In the genomic region with DNA sequence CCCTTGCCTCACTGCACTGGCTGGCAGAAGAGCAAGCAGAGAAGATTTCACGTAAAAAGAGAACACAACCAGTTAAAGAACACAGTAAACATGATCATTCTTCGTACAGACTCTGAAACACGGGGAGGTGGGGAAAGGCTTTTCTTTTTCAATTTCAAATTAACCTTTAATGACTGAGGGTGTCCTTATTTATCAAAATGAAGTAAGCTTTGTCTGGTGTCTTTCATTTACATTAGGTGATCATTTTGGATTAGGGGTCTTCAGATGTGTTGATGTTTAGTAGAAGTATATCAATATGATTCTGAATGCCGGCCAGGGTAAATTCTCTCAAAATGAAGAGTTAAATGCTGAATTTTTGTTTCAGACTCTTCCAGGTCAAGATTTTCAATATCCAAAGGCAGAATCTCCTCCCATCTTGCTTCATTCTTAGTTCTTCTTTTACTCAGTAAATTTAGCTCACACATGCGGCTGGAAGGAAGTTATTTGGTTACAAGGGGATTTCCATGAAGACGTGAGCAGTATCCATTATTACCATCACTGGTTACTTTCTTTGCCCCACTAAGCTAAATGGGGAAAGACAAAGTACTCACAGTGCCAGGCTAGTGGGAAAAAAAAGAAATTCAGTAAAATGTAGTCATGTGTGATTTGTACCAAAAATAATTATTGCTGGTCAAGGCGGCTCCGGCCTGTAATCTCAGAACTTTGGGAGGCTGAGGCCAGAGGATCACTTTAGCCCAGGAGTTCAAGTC, we compare ENCODE assay signal across 9 cellular contexts.
DNase-seq lines count a peak whose midpoint lies in the region; ATAC-seq and TF ChIP-seq lines count a peak whose summit lies in the region.
"Had no signal": no experiment of that assay in that cellular context is flagged by ENCODE, and none has a peak within 500 bp of the region (broad histone marks: within the 10 kb centered on the region; RNA-seq: fewer than 3 reads in every experiment).

No MANE protein-coding gene starts in this region.

- H3K4me3 ChIP-seq in naive thymus-derived CD4-positive, alpha-beta T cell (ENCODE audit: low read length): no peak overlapping the region
- H3K4me3 ChIP-seq in upper lobe of left lung (no peak overlapping the region), PC-3 (ENCODE audit: low read length) (no peak overlapping the region)
- H3K4me3 ChIP-seq: heart left ventricle had no signal

- no peak overlapping the region for H3K27ac Mint-ChIP-seq in naive thymus-derived CD4-positive, alpha-beta T cell

- H3K9me3 Mint-ChIP-seq in naive thymus-derived CD4-positive, alpha-beta T cell: peaks cover 0 to 9% (median 2%) of the 10 kb centered on the region in 11 donors

- TF ChIP-seq CTCF in upper lobe of left lung (IDR thresholded peaks at IDR 0.05) (no peak), PC-3 (conservative IDR thresholded peaks at IDR 0.05; ENCODE audit: low read depth, low read length) (no peak)

- no peak for TF ChIP-seq POLR2A in upper lobe of left lung (IDR thresholded peaks at IDR 0.05)

- H3F3A ChIP-seq in PC-3 (ENCODE audit: low read length, unreplicated experiment): no peaks in the 10 kb centered on the region

- peaks cover 0 to 5% of the 10 kb centered on the region in 2 donors for H3K27me3 ChIP-seq in naive thymus-derived CD4-positive, alpha-beta T cell (ENCODE audit: control insufficient read depth in 2 of 2, insufficient read depth in 2 of 2, low read length in 2 of 2)
- H3K27me3 ChIP-seq in upper lobe of left lung (no peaks in the 10 kb centered on the region), PC-3 (ENCODE audit: low read length) (no peaks in the 10 kb centered on the region)

- peaks cover 37 to 69% (median 48%) of the 10 kb centered on the region in 5 donors for H3K27me3 Mint-ChIP-seq in naive thymus-derived CD4-positive, alpha-beta T cell

- BruUV-seq in PC-3 (replicated peaks; lab: Mats Ljungman, UMichigan): no TSS peak

- WGBS in upper lobe of left lung, 2 donors: 71 to 79% methylated on average over 8 of the region's 8 CpGs

- no peak for DNase-seq in naive thymus-derived CD4-positive, alpha-beta T cell
- DNase-seq in GDM1 (lab: John Stamatoyannopoulos, UW): no peak
- DNase-seq in stimulated activated CD4-positive, alpha-beta T cell treated with anti-CD3 and anti-CD28 coated beads, Interleukin-12 subunit alpha, Interleukin-12 subunit beta, amount 100 ng/mL, for 4 hours: no peak
- DNase-seq in upper lobe of left lung: no peak
- DNase-seq in PC-3: no peak
- DNase-seq: heart left ventricle had no signal

- no peaks in the 10 kb centered on the region for H3K36me3 Mint-ChIP-seq in naive thymus-derived CD4-positive, alpha-beta T cell

- H3K4me3 Mint-ChIP-seq in naive thymus-derived CD4-positive, alpha-beta T cell: peak overlapping the region in 1 of 10 donors; percentile 3

- POLR2A ChIA-PET in naive thymus-derived CD4-positive, alpha-beta T cell (lab: Charles Lee): no interaction called here
- POLR2A ChIA-PET in PC-3 (lab: Charles Lee; ENCODE audit: unreplicated experiment): no interaction called here

- no peak for TF ChIP-seq EP300 in upper lobe of left lung (IDR thresholded peaks at IDR 0.05)

- no peak overlapping the region for H3K27ac ChIP-seq in naive thymus-derived CD4-positive, alpha-beta T cell (ENCODE audit: low read depth, low read length)
- H3K27ac ChIP-seq in upper lobe of left lung: no peak overlapping the region
- no peak overlapping the region for H3K27ac ChIP-seq in PC-3 (ENCODE audit: low read length)
- H3K27ac ChIP-seq: heart left ventricle had no signal

- H3K9me3 ChIP-seq in naive thymus-derived CD4-positive, alpha-beta T cell (ENCODE audit: control insufficient read depth in 2 of 3, low read length in 3 of 3): no peaks in the 10 kb centered on the region
- H3K9me3 ChIP-seq in upper lobe of left lung (no peaks in the 10 kb centered on the region), PC-3 (ENCODE audit: low read length) (no peaks in the 10 kb centered on the region)
- H3K9me3 ChIP-seq: heart left ventricle had no signal

- no peak overlapping the region for H2AFZ ChIP-seq in PC-3 (ENCODE audit: low read length)

- H3K79me2 ChIP-seq in PC-3 (ENCODE audit: low read length): no peaks in the 10 kb centered on the region

- no peaks in the 10 kb centered on the region for H4K20me1 ChIP-seq in PC-3 (ENCODE audit: low read length)

- H3K36me3 ChIP-seq in naive thymus-derived CD4-positive, alpha-beta T cell (ENCODE audit: control insufficient read depth in 2 of 3, insufficient read depth in 3 of 3, low read length in 3 of 3): no peaks in the 10 kb centered on the region
- H3K36me3 ChIP-seq in upper lobe of left lung (no peaks in the 10 kb centered on the region), PC-3 (ENCODE audit: low read depth, low read length) (no peaks in the 10 kb centered on the region)
- H3K36me3 ChIP-seq: heart left ventricle had no signal

- no peak overlapping the region for H3K9ac ChIP-seq in PC-3 (ENCODE audit: low read length)

- intact Hi-C loops in naive thymus-derived CD4-positive, alpha-beta T cell (cut with micrococcal nuclease): loop anchor here in 1 of 2 donors (10.0 kb wide), 2 partner anchors 287 to 773 kb away; no protein-coding TSS in a partner anchor
- intact Hi-C loops in PC-3 (cut with micrococcal nuclease): no loop called here

- H3K4me1 ChIP-seq in naive thymus-derived CD4-positive, alpha-beta T cell (ENCODE audit: control insufficient read depth in 2 of 2, insufficient read depth in 2 of 2, low read length in 2 of 2): no peaks in the 10 kb centered on the region
- H3K4me1 ChIP-seq in upper lobe of left lung: peaks cover 0 to 8% (median 5%) of the 10 kb centered on the region in 4 donors
- H3K4me1 ChIP-seq in PC-3 (ENCODE audit: insufficient read depth, low read length): peaks cover 4% of the 10 kb centered on the region

- H3K9me2 ChIP-seq in PC-3 (replicated peaks; ENCODE audit: low read length): no peaks in the 10 kb centered on the region

- CTCF ChIA-PET in naive thymus-derived CD4-positive, alpha-beta T cell (lab: Charles Lee): no interaction called here
- CTCF ChIA-PET in PC-3 (lab: Charles Lee): interaction anchor here (0.6 kb wide), 1 partner anchor 247 kb away, joined by 4 read pairs; no protein-coding TSS in a partner anchor

- H3K4me1 Mint-ChIP-seq in naive thymus-derived CD4-positive, alpha-beta T cell: peaks cover 0 to 12% (median 4%) of the 10 kb centered on the region in 7 donors

- ATAC-seq in GM18519 (IDR thresholded peaks at IDR 0.05; ENCODE audit: low FRiP score, unreplicated experiment) (peak; percentile 54), GM21737 (IDR thresholded peaks at IDR 0.05; ENCODE audit: unreplicated experiment) (peak; percentile 78), HG03565 (IDR thresholded peaks at IDR 0.05; ENCODE audit: unreplicated experiment) (peak; percentile 85), upper lobe of left lung (ENCODE audit: low FRiP score in 2 of 2) (no peak), PC-3 (no peak)
- ATAC-seq in naive thymus-derived CD4-positive, alpha-beta T cell: peak; percentile 57

- H3K4me2 ChIP-seq in PC-3 (ENCODE audit: low read length): no peak overlapping the region

Comparison
In these comparisons a context has a peak if more than half of its experiments do, and no peak if none do; other contexts are left out.
1. ATAC-seq: peak in GM18519 (single experiment), GM21737 (single experiment), HG03565 (single experiment) and naive thymus-derived CD4-positive, alpha-beta T cell (single experiment); none in upper lobe of left lung (0 of 2) and PC-3 (single experiment).